Comparison of ENCODE assay signal across 1 cellular context in genomic region chr2:207600211-207600610, GRCh38.
TF ChIP-seq lines count a peak whose summit lies in the region.

No MANE protein-coding gene starts in this region.

TF ChIP-seq in IMR-90, 13 proteins besides CTCF, POLR2A, EP300 and RAD21:
- TF ChIP-seq MXI1 (IDR thresholded peaks at IDR 0.05; ENCODE audit: borderline replicate concordance, low read depth, low read length) (no peak), ELK1 (IDR thresholded peaks at IDR 0.05; ENCODE audit: borderline replicate concordance, low read depth, low read length) (no peak), NFE2L2 (IDR thresholded peaks at IDR 0.05; ENCODE audit: low read depth, low read length) (no peak)
